In genomic region chr7:149413083-149413482, GRCh38 we compare ENCODE assay signal across 4 cellular contexts. TPM values are rescaled to one million over a fixed set of nuclear protein-coding genes. Genes with fewer than 3 reads are reported as not detected.
DNase-seq lines count a peak whose midpoint lies in the region; ATAC-seq, FAIRE-seq and TF ChIP-seq lines count a peak whose summit lies in the region.
"Not testable (repeated sequence)": the region's sequence is repeated elsewhere in the genome, so short reads cannot be mapped to it uniquely, and the experiment has no call there.

No MANE protein-coding gene starts in this region.

- H3K4me3 Mint-ChIP-seq in neural crest cell (peak overlapping the region; percentile 22), type B pancreatic cell (peak overlapping the region; percentile 22)

- FAIRE-seq in K562 (lab: Jason Lieb, UNC) = not testable (repeated sequence)

- not testable (repeated sequence) for TF ChIP-seq RAD21 in K562 (CRISPR knock-in tag; conservative IDR thresholded peaks at IDR 0.05 in 1 of 2, IDR thresholded peaks at IDR 0.05 in 1 of 2)

- DNase-seq in DND-41; K562 (ENCODE audit: extremely low read depth in 1 of 4, low spot score in 3 of 4); neural crest cell (ENCODE audit: low read depth, low spot score); type B pancreatic cell (ENCODE audit: extremely low spot score, unreplicated experiment): not testable (repeated sequence)

- H3K79me2 ChIP-seq in DND-41 (ENCODE audit: insufficient read depth, low read length); K562 (ENCODE audit: control insufficient read depth, insufficient read depth, low read length): not testable (repeated sequence)

- not testable (repeated sequence) for TF ChIP-seq CTCF in DND-41 (IDR thresholded peaks at IDR 0.05; ENCODE audit: borderline replicate concordance, extremely low read depth, low read length, poor library complexity, severe bottlenecking); K562 (IDR thresholded peaks at IDR 0.05 in 2 of 3, conservative IDR thresholded peaks at IDR 0.05 in 1 of 3; ENCODE audit: insufficient read depth in 2 of 3, low read depth in 1 of 3, low read length in 3 of 3); neural crest cell (conservative IDR thresholded peaks at IDR 0.05); type B pancreatic cell (conservative IDR thresholded peaks at IDR 0.05)

- not testable (repeated sequence) for H3K9ac ChIP-seq in DND-41 (ENCODE audit: low read depth, low read length); K562 (ENCODE audit: insufficient read depth in 1 of 2, low read depth in 2 of 2, low read length in 2 of 2)

- H3K9me3 ChIP-seq in DND-41 (ENCODE audit: insufficient read depth, low read length, severe bottlenecking); K562 (replicated peaks; ENCODE audit: control insufficient read depth, insufficient read depth, low read depth, low read length): not testable (repeated sequence)

- H3K4me1 ChIP-seq in DND-41 (ENCODE audit: insufficient read depth, low read length) = peaks cover 23% of the 10 kb centered on the region
- H3K4me1 ChIP-seq in K562 (replicated peaks in 1 of 2; ENCODE audit: control insufficient read depth in 2 of 2, insufficient read depth in 2 of 2, low read length in 2 of 2) = not testable (repeated sequence)

- H3K27ac Mint-ChIP-seq in neural crest cell (ENCODE audit: unreplicated experiment); type B pancreatic cell: not testable (repeated sequence)

- not testable (repeated sequence) for ATAC-seq in DND-41 (ENCODE audit: insufficient read depth, low read depth); K562

- H2AFZ ChIP-seq in DND-41 (ENCODE audit: low read depth, low read length); K562 (ENCODE audit: low read depth, low read length): not testable (repeated sequence)

- peaks cover 14% of the 10 kb centered on the region for H3K4me1 Mint-ChIP-seq in neural crest cell
- H3K4me1 Mint-ChIP-seq in type B pancreatic cell (ENCODE audit: unreplicated experiment) = not testable (repeated sequence)

- H3K9me3 Mint-ChIP-seq in neural crest cell, type B pancreatic cell: not testable (repeated sequence)

- POLR2A ChIA-PET in K562 (lab: Yijun Ruan, JAX) = not testable (repeated sequence)

- peaks cover 56% of the 10 kb centered on the region for H3K27me3 Mint-ChIP-seq in neural crest cell (ENCODE audit: low read depth)
- peaks cover 20% of the 10 kb centered on the region for H3K27me3 Mint-ChIP-seq in type B pancreatic cell

- peak overlapping the region; percentile 54; the same call in 1 of the 2 replicates for H3K27ac ChIP-seq in DND-41 (ENCODE audit: low read length)
- H3K27ac ChIP-seq in K562 (ENCODE audit: extremely low read depth, low read depth, low read length) = not testable (repeated sequence)

- not testable (repeated sequence) for H3K27me3 ChIP-seq in DND-41 (ENCODE audit: insufficient read depth, low read length, poor library complexity)
- peaks cover 9 to 24% of the 10 kb centered on the region in 2 experiments; a peak in 4 of 5 replicates for H3K27me3 ChIP-seq in K562 (ENCODE audit: control insufficient read depth in 2 of 2, insufficient read depth in 2 of 2, low read length in 2 of 2)

- H3K4me3 ChIP-seq in DND-41 (ENCODE audit: low read depth in 1 of 2, low read length in 2 of 2); K562: not testable (repeated sequence)

- intact Hi-C loops in K562 (cut with micrococcal nuclease) = not testable (repeated sequence)

- H3K36me3 Mint-ChIP-seq in neural crest cell (ENCODE audit: low read depth); type B pancreatic cell: not testable (repeated sequence)

- BruUV-seq in K562 (replicated peaks; lab: Mats Ljungman, UMichigan) = not testable (repeated sequence)

- not testable (repeated sequence) for TF ChIP-seq POLR2A in K562 (conservative IDR thresholded peaks at IDR 0.05)

- 10% methylated on average over 3 of the region's 3 CpGs for WGBS in K562 (ENCODE audit: insufficient coverage, low coverage, missing lambda C conversion rate)

- H3K36me3 ChIP-seq in DND-41 (ENCODE audit: insufficient read depth, low read length); K562 (ENCODE audit: control insufficient read depth, insufficient read depth, low read length): not testable (repeated sequence)

- in situ Hi-C loops in K562 (cut with MboI) = loop anchor here (5.0 kb wide), 1 partner anchor 101 kb away; no protein-coding TSS in a partner anchor

- CTCF ChIA-PET in K562 (lab: Yijun Ruan, JAX; ENCODE audit: low intra/inter-chr PET ratio) = not testable (repeated sequence)

- not testable (repeated sequence) for H3K4me2 ChIP-seq in DND-41 (ENCODE audit: insufficient read depth, low read length); K562 (ENCODE audit: insufficient read depth, low read length)

- not testable (repeated sequence) for H4K20me1 ChIP-seq in DND-41 (ENCODE audit: insufficient read depth, low read length); K562 (replicated peaks; ENCODE audit: control insufficient read depth, insufficient read depth, low read length)

- TF ChIP-seq EP300 in K562 (IDR thresholded peaks at IDR 0.05; ENCODE audit: low read length) = not testable (repeated sequence)

- H3K9me1 ChIP-seq in K562 (ENCODE audit: control insufficient read depth, insufficient read depth, low read length) = not testable (repeated sequence)

TF ChIP-seq in K562, 482 proteins besides CTCF, POLR2A, EP300 and RAD21:
- peak; percentile 26 to 50; a peak in 1 of 4 replicates for TF ChIP-seq KDM1A (IDR thresholded peaks at IDR 0.05)
- TF ChIP-seq RBM25 (IDR thresholded peaks at IDR 0.05; ENCODE audit: low read depth, low read length, severe bottlenecking) = peak; percentile 9
- peak; percentile 52 for TF ChIP-seq BCOR (IDR thresholded peaks at IDR 0.05)
- peak; percentile 80 for TF ChIP-seq ZNF146 (CRISPR knock-in tag; IDR thresholded peaks at IDR 0.05; ENCODE audit: unreplicated experiment)

RNA-seq across cellular contexts. Expression of gene ZNF777, which starts 47.8 kb away (rescaled TPM):
- 5.2 and 9.7 TPM in 2 replicates for total RNA-seq in K562 (2011; cell fraction: chromatin; rRNA removed; ENCODE audit: low replicate concordance)
- 7.9 and 8.3 TPM in 2 replicates for total RNA-seq in K562 (2011; cell fraction: nucleolus; rRNA removed)
- 4.2 and 6.0 TPM in 2 replicates for total RNA-seq in K562 (2011; cell fraction: nucleoplasm; rRNA removed)
- total RNA-seq in K562 (2014; rRNA removed) (17.8 and 19.8 TPM in 2 replicates), K562 (2014; rRNA removed; fragmentation: Illumina TruSeq; extraction: Trizol) (5.5 and 7.0 TPM in 2 replicates), K562 (2015; rRNA removed; fragmentation: Illumina TruSeq; extraction: Trizol) (9.0 and 10.6 TPM in 2 replicates), K562 (2021) (29.3 and 32.6 TPM in 2 replicates), neural crest cell (19.3 and 20.8 TPM in 2 replicates), type B pancreatic cell (ENCODE audit: low replicate concordance) (17.4 and 17.6 TPM in 2 replicates)
- polyA plus RNA-seq in K562 (2011; rRNA removed) (5.5 and 7.8 TPM in 2 replicates), K562 (2014; fragmentation: Illumina TruSeq; extraction: Trizol) (17.5 and 18.8 TPM in 2 replicates), K562 (2014; fragmentation: Nextera tagmentation; extraction: Ambion mirVana) (under 1 TPM; 0.11 to 0.13 TPM), K562 (2014; rRNA removed) (15.0 and 17.5 TPM in 2 replicates)
- 10.5 and 18.7 TPM in 2 replicates for polyA plus RNA-seq in K562 (2011; cell fraction: cytosol; rRNA removed)
- 5.7 and 8.6 TPM in 2 replicates for polyA plus RNA-seq in K562 (2011; cell fraction: nucleus; rRNA removed)
- polyA plus RNA-seq in K562 (2012) = 15.3 and 16.5 TPM in 2 replicates
- polyA minus RNA-seq in K562 (2011; rRNA and poly(A)+ RNA removed) = 7.3 and 9.3 TPM in 2 replicates
- polyA minus RNA-seq in K562 (2011; cell fraction: cytosol; rRNA and poly(A)+ RNA removed) = 12.0 and 21.2 TPM in 2 replicates
- polyA minus RNA-seq in K562 (2011; cell fraction: nucleus; rRNA and poly(A)+ RNA removed) = 5.3 and 6.0 TPM in 2 replicates
